Comparison of ENCODE assay signal across 20 cellular contexts in the genomic region with DNA sequence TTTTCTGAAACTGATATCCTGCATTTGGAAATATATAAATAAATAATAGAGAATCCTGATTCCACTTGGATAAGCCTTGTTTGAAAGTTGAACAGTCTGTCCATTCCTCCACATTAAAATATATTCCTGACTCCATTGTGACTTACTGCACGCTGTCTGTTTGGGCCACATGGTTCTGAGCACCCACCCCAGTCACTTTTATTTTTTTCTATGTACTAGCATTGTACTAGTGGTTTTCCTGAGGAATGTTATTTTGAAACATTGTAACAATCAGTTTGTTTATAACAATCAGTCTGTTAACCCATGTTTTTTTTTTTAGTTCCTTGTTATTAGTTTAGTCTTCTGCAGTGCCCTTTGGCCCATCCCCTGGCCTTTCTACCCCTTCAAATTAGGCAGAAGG.
DNase-seq lines count a peak whose midpoint lies in the region; ATAC-seq and TF ChIP-seq lines count a peak whose summit lies in the region.
"Had no signal": no experiment of that assay in that cellular context is flagged by ENCODE, and none has a peak within 500 bp of the region (broad histone marks: within the 10 kb centered on the region; RNA-seq: fewer than 3 reads in every experiment).

No MANE protein-coding gene starts in this region.

- peaks cover 52% of the 10 kb centered on the region for H3K4me1 ChIP-seq in adipocyte (ENCODE audit: control insufficient read depth, insufficient read depth, low read length)
- H3K4me1 ChIP-seq: colonic mucosa had no signal

- H3K36me3 ChIP-seq in adipocyte (ENCODE audit: control insufficient read depth, insufficient read depth, low read length, severe bottlenecking), result no peaks in the 10 kb centered on the region
- H3K36me3 ChIP-seq: adrenal gland, colonic mucosa, tibial artery had no signal

- no peaks in the 10 kb centered on the region; the same call in 1 of the 2 replicates for H3K27me3 Mint-ChIP-seq in HFFc6 (ENCODE audit: insufficient read depth)
- H3K27me3 Mint-ChIP-seq: B cell had no signal

- peak overlapping the region; percentile 85 for H3K27ac Mint-ChIP-seq in HFFc6
- H3K27ac Mint-ChIP-seq: activated CD8-positive, alpha-beta T cell treated with anti-CD3 and anti-CD28 coated beads, Interleukin-2, amount 10 ng/mL, durations not matched to agents 7 days and 5 days; B cell; T-helper 1 cell treated with Interleukin-12 subunit alpha and Interleukin-12 subunit beta and Interleukin-4 antibody, amounts not matched to agents 30 μg/mL and 1 μg/mL, for 36 hours had no signal

- H3K9me3 Mint-ChIP-seq in HFFc6, result no peaks in the 10 kb centered on the region
- H3K9me3 Mint-ChIP-seq: T-helper 1 cell treated with Interleukin-12 subunit alpha and Interleukin-12 subunit beta and Interleukin-4 antibody, amounts not matched to agents 30 μg/mL and 1 μg/mL, for 36 hours had no signal

- no peak overlapping the region for H3K4me3 ChIP-seq in adipocyte (ENCODE audit: low read length)
- H3K4me3 ChIP-seq: adrenal gland, colonic mucosa, GM12878, mucosa of descending colon, tibial artery had no signal

- peaks cover 5% of the 10 kb centered on the region; the same call in 1 of the 2 replicates for H3K36me3 Mint-ChIP-seq in HFFc6 (ENCODE audit: low read depth)

- H3K27me3 ChIP-seq in adipocyte (replicated peaks; ENCODE audit: control insufficient read depth, insufficient read depth, low read length), result no peaks in the 10 kb centered on the region
- H3K27me3 ChIP-seq: adrenal gland, colonic mucosa, tibial artery had no signal

- H3K9ac ChIP-seq in adipocyte (ENCODE audit: low read length), result peak overlapping the region; percentile 49

- TF ChIP-seq CTCF in HFFc6 (IDR thresholded peaks at IDR 0.05), result no peak

- H3K4me3 Mint-ChIP-seq in HFFc6, result no peak overlapping the region
- H3K4me3 Mint-ChIP-seq: activated CD8-positive, alpha-beta T cell treated with anti-CD3 and anti-CD28 coated beads, Interleukin-2, amount 10 ng/mL, durations not matched to agents 7 days and 5 days; B cell; T-helper 1 cell treated with Interleukin-12 subunit alpha and Interleukin-12 subunit beta and Interleukin-4 antibody, amounts not matched to agents 30 μg/mL and 1 μg/mL, for 36 hours had no signal

- no peak for ATAC-seq in GM19455 (IDR thresholded peaks at IDR 0.05; ENCODE audit: unreplicated experiment)
- ATAC-seq: activated CD8-positive, alpha-beta T cell treated with anti-CD3 and anti-CD28 coated beads, Interleukin-2, amount 10 ng/mL, durations not matched to agents 7 days and 5 days; GM12878; HepG2; mucosa of descending colon had no signal

- no peaks in the 10 kb centered on the region for H3K9me3 ChIP-seq in adipocyte (ENCODE audit: control insufficient read depth, low read length)
- H3K9me3 ChIP-seq: adrenal gland, colonic mucosa, mucosa of descending colon, tibial artery had no signal

- DNase-seq in HFFc6, result no peak
- DNase-seq in adipocyte (ENCODE audit: low read depth), result peak; percentile 46
- DNase-seq in fibroblast of gingiva (ENCODE audit: low read depth), result peak; percentile 81
- peak; percentile 49 for DNase-seq in renal cortical epithelial cell (ENCODE audit: low read depth)
- no peak for DNase-seq in mucosa of gallbladder (ENCODE audit: low spot score)
- no peak for DNase-seq in NCI-H510A treated with DMSO at 0.1 percent for 48 hours (lab: John Stamatoyannopoulos, UW)
- DNase-seq in activated T-cell treated with anti-CD3 and anti-CD28 coated beads for 4 hours, result no peak
- DNase-seq: activated CD8-positive, alpha-beta T cell treated with anti-CD3 and anti-CD28 coated beads, Interleukin-2, amount 10 ng/mL, durations not matched to agents 7 days and 5 days; adrenal gland; Calu3; colonic mucosa; mucosa of descending colon; NCI-H1048; NCI-H2029 treated with DMSO at 0.1 percent for 48 hours; tibial artery had no signal

- peaks cover 34% of the 10 kb centered on the region for H3K4me1 Mint-ChIP-seq in HFFc6 (ENCODE audit: low read depth)

Comparison
In these comparisons a context has a peak if more than half of its experiments do, and no peak if none do; other contexts are left out.
1. DNase-seq: peak in adipocyte (single experiment), fibroblast of gingiva (single experiment) and renal cortical epithelial cell (single experiment); none in HFFc6 (single experiment), mucosa of gallbladder (single experiment), NCI-H510A treated with DMSO at 0.1 percent for 48 hours (single experiment) and activated T-cell treated with anti-CD3 and anti-CD28 coated beads for 4 hours (single experiment).